ENCODE assay signal across 13 cellular contexts in genomic region chr20:9021699-9022098, GRCh38. TPM values are rescaled to one million over a fixed set of nuclear protein-coding genes. Genes with fewer than 3 reads are reported as not detected.
DNase-seq lines count a peak whose midpoint lies in the region; ATAC-seq and TF ChIP-seq lines count a peak whose summit lies in the region.
"Had no signal": no experiment of that assay in that cellular context is flagged by ENCODE, and none has a peak within 500 bp of the region (broad histone marks: within the 10 kb centered on the region; RNA-seq: fewer than 3 reads in every experiment).

No MANE protein-coding gene starts in this region.

- H3K4me2 ChIP-seq in mesendoderm (ENCODE audit: low read length), result no peak overlapping the region

- H3K36me3 ChIP-seq in mesendoderm (ENCODE audit: control insufficient read depth, insufficient read depth, low read length) (no peaks in the 10 kb centered on the region), spleen (no peaks in the 10 kb centered on the region)

- H2BK5ac ChIP-seq in mesendoderm (ENCODE audit: low read length), result no peak overlapping the region

- H3K27me3 ChIP-seq in mesendoderm (ENCODE audit: insufficient read depth, low read length, poor library complexity), result no peaks in the 10 kb centered on the region
- H3K27me3 ChIP-seq in spleen (replicated peaks in 1 of 7), result no peaks in the 10 kb centered on the region

- no peak overlapping the region for H4K5ac ChIP-seq in mesendoderm (ENCODE audit: low read length)

- no peaks in the 10 kb centered on the region for H3K79me1 ChIP-seq in mesendoderm (ENCODE audit: low read length)

- no peak overlapping the region for H2BK15ac ChIP-seq in mesendoderm (replicated peaks; ENCODE audit: low read depth)

- H3K56ac ChIP-seq in mesendoderm (ENCODE audit: low read length), result no peak overlapping the region

- H3K27ac ChIP-seq in mesendoderm (ENCODE audit: low read depth, low read length), result no peak overlapping the region
- H3K27ac ChIP-seq in caudate nucleus (ENCODE audit: low read depth, low read length), result no peak overlapping the region
- H3K27ac ChIP-seq in spleen, result no peak overlapping the region

- DNase-seq in DMS 273 (lab: John Stamatoyannopoulos, UW; ENCODE audit: unreplicated experiment), result peak; percentile 67
- peak; percentile 70 for DNase-seq in NCI-H2171 treated with DMSO at 0.1 percent for 48 hours (lab: John Stamatoyannopoulos, UW)
- DNase-seq in choroid plexus epithelial cell (ENCODE audit: low read depth), result peak; percentile 51
- peak; percentile 70 for DNase-seq in mesendoderm
- DNase-seq in caudate nucleus (lab: John Stamatoyannopoulos, UW), result no peak
- DNase-seq in activated CD4-positive, CD25-positive, alpha-beta regulatory T cell treated with anti-CD3 and anti-CD28 coated beads, Interleukin-2, amount 50 U/mL, for 72 hours, result no peak
- DNase-seq in spleen, result no peak
- DNase-seq: activated CD4-positive, alpha-beta memory T cell treated with anti-CD3 and anti-CD28 coated beads for 36 hours; activated gamma-delta T cell; erythroblast; Karpas-422 had no signal

- H3K4me3 ChIP-seq in choroid plexus epithelial cell (ENCODE audit: low read depth, low read length) (no peak overlapping the region), mesendoderm (ENCODE audit: low read length) (no peak overlapping the region), spleen (no peak overlapping the region)

- no peak overlapping the region for H2AK5ac ChIP-seq in mesendoderm (ENCODE audit: low read length)

- no peak overlapping the region for H3K9ac ChIP-seq in mesendoderm (ENCODE audit: low read length)

- H3K4ac ChIP-seq in mesendoderm (ENCODE audit: low read depth, low read length), result no peak overlapping the region

- TF ChIP-seq POLR2A in spleen (IDR thresholded peaks at IDR 0.05), result no peak

- no peak overlapping the region for H4K8ac ChIP-seq in mesendoderm (ENCODE audit: low read depth, low read length)

- H2BK120ac ChIP-seq in mesendoderm (ENCODE audit: low read depth, low read length), result no peak overlapping the region

- H3K23ac ChIP-seq in mesendoderm (ENCODE audit: low read length), result no peak overlapping the region

- peaks cover 3% of the 10 kb centered on the region for H3K4me1 ChIP-seq in mesendoderm (ENCODE audit: control insufficient read depth, low read depth, low read length)
- H3K4me1 ChIP-seq in spleen, result no peaks in the 10 kb centered on the region

- no peaks in the 10 kb centered on the region for H3K9me3 ChIP-seq in spleen

- no peak overlapping the region for H3K18ac ChIP-seq in mesendoderm (ENCODE audit: low read length)

- WGBS in mesendoderm (ENCODE audit: extremely low coverage, insufficient coverage, low lambda C conversion rate), result no CpG with 5 or more reads among the region's 2 CpGs
- WGBS in spleen, 5 donors, result 69 to 80% (median 72%) methylated on average over 2 of the region's 2 CpGs

- H3K79me2 ChIP-seq in mesendoderm (ENCODE audit: control insufficient read depth, insufficient read depth, low read length), result no peaks in the 10 kb centered on the region

- no peak for TF ChIP-seq CTCF in choroid plexus epithelial cell (conservative IDR thresholded peaks at IDR 0.05; ENCODE audit: low read depth, low read length)
- no peak for TF ChIP-seq CTCF in spleen (IDR thresholded peaks at IDR 0.05 in 8 of 11, conservative IDR thresholded peaks at IDR 0.05 in 3 of 11)

- no peak for ATAC-seq in GM21447 (IDR thresholded peaks at IDR 0.05; ENCODE audit: unreplicated experiment)

- intact Hi-C loops in spleen (cut with DNase I; ENCODE audit: low total_unique reads), result no loop called here

RNA-seq across cellular contexts. Expression of gene PLCB4, which starts 47.2 kb away (rescaled TPM):
- polyA plus RNA-seq in mesendoderm (2013, experiment 1 of 2), result 5.7 TPM
- 6.2 TPM for polyA plus RNA-seq in mesendoderm (2013, experiment 2 of 2)
- total RNA-seq in spleen, result 1 to 10 TPM in 6 of 7 donors, under 1 TPM in 1; 0.43 to 4.9 (median 2.6) TPM
- 1 to 10 TPM in 1 of 3 donors, under 1 TPM in 2; 0.76 to 1.7 (median 0.83) TPM for polyA plus RNA-seq in spleen
- total RNA-seq: activated CD4-positive, alpha-beta memory T cell treated with anti-CD3 and anti-CD28 coated beads for 36 hours; T-helper 2 cell treated with Interferon-gamma antibody and Interleukin-4, amounts not matched to agents 100 ng/mL and 5 ng/mL, for 36 hours had no signal

Comparison
In these comparisons a context has a peak if more than half of its experiments do, and no peak if none do; other contexts are left out.
1. DNase-seq: peak in DMS 273 (single experiment), NCI-H2171 treated with DMSO at 0.1 percent for 48 hours (single experiment), choroid plexus epithelial cell (single experiment) and mesendoderm (single experiment); none in caudate nucleus (0 of 61), activated CD4-positive, CD25-positive, alpha-beta regulatory T cell treated with anti-CD3 and anti-CD28 coated beads, Interleukin-2, amount 50 U/mL, for 72 hours (single experiment) and spleen (single experiment).